In the genomic region with DNA sequence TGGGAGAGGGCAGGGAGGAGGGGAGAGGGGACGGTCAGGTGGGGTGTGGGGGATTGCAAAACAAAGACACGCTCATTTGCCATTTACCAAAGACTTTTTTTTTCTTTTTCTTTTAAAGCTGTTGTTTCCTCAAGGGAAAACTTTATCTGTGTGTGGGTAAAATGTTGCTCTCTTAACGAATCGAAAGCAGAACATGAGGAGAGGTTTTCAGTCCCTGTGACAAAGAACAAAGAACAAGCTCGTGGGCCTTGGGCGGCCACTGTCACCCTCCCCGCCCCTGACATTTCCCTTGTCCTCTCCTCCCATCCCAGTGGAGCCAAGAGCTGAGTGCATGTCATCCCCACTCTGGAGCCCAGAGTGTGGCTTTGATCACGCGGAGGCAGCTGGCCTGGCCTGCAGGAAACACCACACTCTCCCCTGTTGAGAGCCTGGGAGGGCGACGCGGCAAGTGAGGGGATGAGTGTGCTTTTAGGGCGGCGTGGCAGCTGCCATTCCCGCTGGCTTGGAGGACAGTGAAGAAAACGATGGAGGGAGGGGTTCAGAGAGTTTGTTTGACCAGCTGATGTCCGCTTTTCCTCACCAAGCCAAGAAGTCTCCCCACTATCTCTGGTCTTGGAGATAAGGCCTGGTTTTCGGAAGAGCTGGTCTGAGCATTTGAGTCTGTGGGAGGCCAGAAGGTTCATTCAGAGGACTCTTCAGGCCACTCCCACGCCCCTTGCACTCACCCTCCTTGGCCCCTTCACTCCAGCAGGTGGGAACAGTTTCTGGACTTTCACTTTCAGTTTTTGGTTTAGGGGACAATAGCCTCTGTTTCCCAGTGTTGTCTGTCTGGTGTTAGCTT, we compare ENCODE assay signal across 1 cellular context.
TF ChIP-seq lines count a peak whose summit lies in the region.

No MANE protein-coding gene starts in this region.

TF ChIP-seq in liver, 16 proteins besides CTCF, POLR2A, EP300 and RAD21 (continued from another document):
- TF ChIP-seq REST (IDR thresholded peaks at IDR 0.05) (no peak), HNF4A (conservative IDR thresholded peaks at IDR 0.05) (no peak)
